In the genomic region with DNA sequence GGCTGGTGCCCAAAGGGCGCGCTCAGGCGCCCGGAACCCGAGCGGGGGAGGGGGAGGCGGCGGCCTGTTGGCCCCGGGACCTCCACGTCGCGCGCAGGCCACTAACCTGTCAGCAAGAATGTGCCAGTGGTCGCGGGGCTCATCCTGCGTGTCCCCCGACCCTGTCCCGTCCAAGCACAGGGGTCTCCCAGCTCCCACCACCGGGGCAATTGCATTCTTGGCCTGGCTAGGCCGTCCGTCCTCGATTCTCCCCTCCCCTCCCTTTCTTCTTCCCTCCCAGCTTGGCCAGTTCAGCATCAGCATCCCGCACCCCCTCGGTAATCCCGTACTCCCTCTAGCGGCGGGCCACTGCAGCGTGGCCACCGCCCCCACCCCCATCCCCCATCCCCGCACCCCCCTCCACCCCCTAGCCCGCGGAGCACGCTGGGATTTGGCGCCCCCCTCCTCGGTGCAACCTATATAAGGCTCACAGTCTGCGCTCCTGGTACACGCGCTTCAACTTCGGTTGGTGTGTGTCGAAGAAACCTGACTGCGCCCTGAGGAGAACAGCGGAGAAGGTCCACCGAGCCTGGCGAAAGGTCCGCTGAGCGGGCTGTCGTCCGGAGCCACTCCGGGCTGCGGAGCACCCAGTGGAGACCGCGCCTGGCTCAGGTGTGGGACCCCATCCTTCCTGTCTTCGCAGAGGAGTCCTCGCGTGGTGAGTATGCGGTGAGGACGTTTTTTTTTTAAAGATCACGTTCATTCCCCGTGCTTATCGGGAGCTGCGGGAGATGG, we compare ENCODE assay signal across 1 cellular context.
TF ChIP-seq lines count a peak whose summit lies in the region.

A gene with protein sequence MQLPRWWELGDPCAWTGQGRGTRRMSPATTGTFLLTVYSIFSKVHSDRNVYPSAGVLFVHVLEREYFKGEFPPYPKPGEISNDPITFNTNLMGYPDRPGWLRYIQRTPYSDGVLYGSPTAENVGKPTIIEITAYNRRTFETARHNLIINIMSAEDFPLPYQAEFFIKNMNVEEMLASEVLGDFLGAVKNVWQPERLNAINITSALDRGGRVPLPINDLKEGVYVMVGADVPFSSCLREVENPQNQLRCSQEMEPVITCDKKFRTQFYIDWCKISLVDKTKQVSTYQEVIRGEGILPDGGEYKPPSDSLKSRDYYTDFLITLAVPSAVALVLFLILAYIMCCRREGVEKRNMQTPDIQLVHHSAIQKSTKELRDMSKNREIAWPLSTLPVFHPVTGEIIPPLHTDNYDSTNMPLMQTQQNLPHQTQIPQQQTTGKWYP (minus strand): TSS at position 250 of the 774 bp plus-strand sequence. CDS start 35 bp downstream, at position 215.

TF ChIP-seq in HepG2, 621 proteins besides CTCF, POLR2A, EP300 and RAD21 (continued from another document and continues in another):
- TF ChIP-seq, protein P1, sequence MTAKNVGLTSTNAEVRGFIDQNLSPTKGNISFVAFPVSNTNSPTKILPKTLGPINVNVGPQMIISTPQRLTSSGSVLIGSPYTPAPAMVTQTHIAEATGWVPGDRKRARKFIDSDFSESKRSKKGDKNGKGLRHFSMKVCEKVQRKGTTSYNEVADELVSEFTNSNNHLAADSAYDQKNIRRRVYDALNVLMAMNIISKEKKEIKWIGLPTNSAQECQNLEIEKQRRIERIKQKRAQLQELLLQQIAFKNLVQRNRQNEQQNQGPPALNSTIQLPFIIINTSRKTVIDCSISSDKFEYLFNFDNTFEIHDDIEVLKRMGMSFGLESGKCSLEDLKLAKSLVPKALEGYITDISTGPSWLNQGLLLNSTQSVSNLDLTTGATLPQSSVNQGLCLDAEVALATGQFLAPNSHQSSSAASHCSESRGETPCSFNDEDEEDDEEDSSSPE (CRISPR knock-in tag; IDR thresholded peaks at IDR 0.05) = peak; percentile 29; the same call in 1 of the 2 replicates
- TF ChIP-seq TCF7 (IDR thresholded peaks at IDR 0.05; ENCODE audit: low read depth) (no peak), ZNF614 (CRISPR knock-in tag; IDR thresholded peaks at IDR 0.05; ENCODE audit: borderline replicate concordance) (peak; percentile 53; the same call in 1 of the 2 replicates), AKAP8 (CRISPR knock-in tag; IDR thresholded peaks at IDR 0.05) (no peak), ZFP90 (CRISPR knock-in tag; IDR thresholded peaks at IDR 0.05; ENCODE audit: borderline replicate concordance) (no peak), ZBTB43 (CRISPR knock-in tag; conservative IDR thresholded peaks at IDR 0.05) (no peak; the same call in 1 of the 2 replicates), TIGD3 (CRISPR knock-in tag; IDR thresholded peaks at IDR 0.05; ENCODE audit: borderline replicate concordance) (no peak), ZNF777 (CRISPR knock-in tag; IDR thresholded peaks at IDR 0.05) (peak; percentile 34; the same call in 1 of the 2 replicates), ZNF460 (CRISPR knock-in tag; IDR thresholded peaks at IDR 0.05; ENCODE audit: borderline replicate concordance) (no peak), ZNF331 (CRISPR knock-in tag; IDR thresholded peaks at IDR 0.05) (no peak), ZNF879 (CRISPR knock-in tag; IDR thresholded peaks at IDR 0.05) (no peak), ZNF674 (CRISPR knock-in tag; IDR thresholded peaks at IDR 0.05; ENCODE audit: low read depth) (no peak), CREB1 (IDR thresholded peaks at IDR 0.05) (no peak), CREB1 (CRISPR knock-in tag; IDR thresholded peaks at IDR 0.05) (no peak), POLR2AphosphoS5 (IDR thresholded peaks at IDR 0.05; ENCODE audit: low read depth, low read length) (peak; percentile 96), RBM22 (optimal IDR thresholded peaks at IDR 0.05; ENCODE audit: low read length) (no peak), FOXK1 (CRISPR knock-in tag; IDR thresholded peaks at IDR 0.05; ENCODE audit: borderline replicate concordance, low read depth) (no peak), FOXM1 (CRISPR knock-in tag; IDR thresholded peaks at IDR 0.05) (no peak), CEBPB (IDR thresholded peaks at IDR 0.05; ENCODE audit: borderline replicate concordance, low read depth, low read length) (no peak), ZNF552 (CRISPR knock-in tag; IDR thresholded peaks at IDR 0.05; ENCODE audit: borderline replicate concordance) (no peak), ZFP37 (CRISPR knock-in tag; IDR thresholded peaks at IDR 0.05; ENCODE audit: borderline replicate concordance) (no peak), NFYB (CRISPR knock-in tag; IDR thresholded peaks at IDR 0.05) (no peak), MEIS2 (CRISPR knock-in tag; IDR thresholded peaks at IDR 0.05) (no peak), PBX2 (CRISPR knock-in tag; IDR thresholded peaks at IDR 0.05) (no peak), SMARCC2 (IDR thresholded peaks at IDR 0.05) (no peak), ZNF260 (CRISPR knock-in tag; IDR thresholded peaks at IDR 0.05; ENCODE audit: borderline replicate concordance, low read depth) (no peak), GABPB1 (CRISPR knock-in tag; IDR thresholded peaks at IDR 0.05) (peak; percentile 42; the same call in 1 of the 2 replicates), SALL2 (CRISPR knock-in tag; IDR thresholded peaks at IDR 0.05) (peak; percentile 36; the same call in 1 of the 2 replicates)
- TF ChIP-seq, protein P2, sequence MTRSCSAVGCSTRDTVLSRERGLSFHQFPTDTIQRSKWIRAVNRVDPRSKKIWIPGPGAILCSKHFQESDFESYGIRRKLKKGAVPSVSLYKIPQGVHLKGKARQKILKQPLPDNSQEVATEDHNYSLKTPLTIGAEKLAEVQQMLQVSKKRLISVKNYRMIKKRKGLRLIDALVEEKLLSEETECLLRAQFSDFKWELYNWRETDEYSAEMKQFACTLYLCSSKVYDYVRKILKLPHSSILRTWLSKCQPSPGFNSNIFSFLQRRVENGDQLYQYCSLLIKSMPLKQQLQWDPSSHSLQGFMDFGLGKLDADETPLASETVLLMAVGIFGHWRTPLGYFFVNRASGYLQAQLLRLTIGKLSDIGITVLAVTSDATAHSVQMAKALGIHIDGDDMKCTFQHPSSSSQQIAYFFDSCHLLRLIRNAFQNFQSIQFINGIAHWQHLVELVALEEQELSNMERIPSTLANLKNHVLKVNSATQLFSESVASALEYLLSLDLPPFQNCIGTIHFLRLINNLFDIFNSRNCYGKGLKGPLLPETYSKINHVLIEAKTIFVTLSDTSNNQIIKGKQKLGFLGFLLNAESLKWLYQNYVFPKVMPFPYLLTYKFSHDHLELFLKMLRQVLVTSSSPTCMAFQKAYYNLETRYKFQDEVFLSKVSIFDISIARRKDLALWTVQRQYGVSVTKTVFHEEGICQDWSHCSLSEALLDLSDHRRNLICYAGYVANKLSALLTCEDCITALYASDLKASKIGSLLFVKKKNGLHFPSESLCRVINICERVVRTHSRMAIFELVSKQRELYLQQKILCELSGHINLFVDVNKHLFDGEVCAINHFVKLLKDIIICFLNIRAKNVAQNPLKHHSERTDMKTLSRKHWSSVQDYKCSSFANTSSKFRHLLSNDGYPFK (CRISPR knock-in tag; IDR thresholded peaks at IDR 0.05; ENCODE audit: borderline replicate concordance) = no peak
- TF ChIP-seq, protein P3, sequence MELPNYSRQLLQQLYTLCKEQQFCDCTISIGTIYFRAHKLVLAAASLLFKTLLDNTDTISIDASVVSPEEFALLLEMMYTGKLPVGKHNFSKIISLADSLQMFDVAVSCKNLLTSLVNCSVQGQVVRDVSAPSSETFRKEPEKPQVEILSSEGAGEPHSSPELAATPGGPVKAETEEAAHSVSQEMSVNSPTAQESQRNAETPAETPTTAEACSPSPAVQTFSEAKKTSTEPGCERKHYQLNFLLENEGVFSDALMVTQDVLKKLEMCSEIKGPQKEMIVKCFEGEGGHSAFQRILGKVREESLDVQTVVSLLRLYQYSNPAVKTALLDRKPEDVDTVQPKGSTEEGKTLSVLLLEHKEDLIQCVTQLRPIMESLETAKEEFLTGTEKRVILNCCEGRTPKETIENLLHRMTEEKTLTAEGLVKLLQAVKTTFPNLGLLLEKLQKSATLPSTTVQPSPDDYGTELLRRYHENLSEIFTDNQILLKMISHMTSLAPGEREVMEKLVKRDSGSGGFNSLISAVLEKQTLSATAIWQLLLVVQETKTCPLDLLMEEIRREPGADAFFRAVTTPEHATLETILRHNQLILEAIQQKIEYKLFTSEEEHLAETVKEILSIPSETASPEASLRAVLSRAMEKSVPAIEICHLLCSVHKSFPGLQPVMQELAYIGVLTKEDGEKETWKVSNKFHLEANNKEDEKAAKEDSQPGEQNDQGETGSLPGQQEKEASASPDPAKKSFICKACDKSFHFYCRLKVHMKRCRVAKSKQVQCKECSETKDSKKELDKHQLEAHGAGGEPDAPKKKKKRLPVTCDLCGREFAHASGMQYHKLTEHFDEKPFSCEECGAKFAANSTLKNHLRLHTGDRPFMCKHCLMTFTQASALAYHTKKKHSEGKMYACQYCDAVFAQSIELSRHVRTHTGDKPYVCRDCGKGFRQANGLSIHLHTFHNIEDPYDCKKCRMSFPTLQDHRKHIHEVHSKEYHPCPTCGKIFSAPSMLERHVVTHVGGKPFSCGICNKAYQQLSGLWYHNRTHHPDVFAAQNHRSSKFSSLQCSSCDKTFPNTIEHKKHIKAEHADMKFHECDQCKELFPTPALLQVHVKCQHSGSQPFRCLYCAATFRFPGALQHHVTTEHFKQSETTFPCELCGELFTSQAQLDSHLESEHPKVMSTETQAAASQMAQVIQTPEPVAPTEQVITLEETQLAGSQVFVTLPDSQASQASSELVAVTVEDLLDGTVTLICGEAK (IDR thresholded peaks at IDR 0.05) = no peak
- TF ChIP-seq, protein P3 (CRISPR knock-in tag; IDR thresholded peaks at IDR 0.05) = no peak; the same call in 1 of the 2 replicates
- TF ChIP-seq, protein P4, sequence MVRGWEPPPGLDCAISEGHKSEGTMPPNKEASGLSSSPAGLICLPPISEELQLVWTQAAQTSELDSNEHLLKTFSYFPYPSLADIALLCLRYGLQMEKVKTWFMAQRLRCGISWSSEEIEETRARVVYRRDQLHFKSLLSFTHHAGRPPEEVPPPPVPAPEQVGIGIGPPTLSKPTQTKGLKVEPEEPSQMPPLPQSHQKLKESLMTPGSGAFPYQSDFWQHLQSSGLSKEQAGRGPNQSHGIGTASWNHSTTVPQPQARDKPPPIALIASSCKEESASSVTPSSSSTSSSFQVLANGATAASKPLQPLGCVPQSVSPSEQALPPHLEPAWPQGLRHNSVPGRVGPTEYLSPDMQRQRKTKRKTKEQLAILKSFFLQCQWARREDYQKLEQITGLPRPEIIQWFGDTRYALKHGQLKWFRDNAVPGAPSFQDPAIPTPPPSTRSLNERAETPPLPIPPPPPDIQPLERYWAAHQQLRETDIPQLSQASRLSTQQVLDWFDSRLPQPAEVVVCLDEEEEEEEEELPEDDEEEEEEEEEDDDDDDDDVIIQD (CRISPR knock-in tag; IDR thresholded peaks at IDR 0.05; ENCODE audit: low read depth) = 0 out of 2 replicates have a peak, but pooled peaks have one; percentile 35
